25 cellular contexts compared by ENCODE assay signal in the genomic region with DNA sequence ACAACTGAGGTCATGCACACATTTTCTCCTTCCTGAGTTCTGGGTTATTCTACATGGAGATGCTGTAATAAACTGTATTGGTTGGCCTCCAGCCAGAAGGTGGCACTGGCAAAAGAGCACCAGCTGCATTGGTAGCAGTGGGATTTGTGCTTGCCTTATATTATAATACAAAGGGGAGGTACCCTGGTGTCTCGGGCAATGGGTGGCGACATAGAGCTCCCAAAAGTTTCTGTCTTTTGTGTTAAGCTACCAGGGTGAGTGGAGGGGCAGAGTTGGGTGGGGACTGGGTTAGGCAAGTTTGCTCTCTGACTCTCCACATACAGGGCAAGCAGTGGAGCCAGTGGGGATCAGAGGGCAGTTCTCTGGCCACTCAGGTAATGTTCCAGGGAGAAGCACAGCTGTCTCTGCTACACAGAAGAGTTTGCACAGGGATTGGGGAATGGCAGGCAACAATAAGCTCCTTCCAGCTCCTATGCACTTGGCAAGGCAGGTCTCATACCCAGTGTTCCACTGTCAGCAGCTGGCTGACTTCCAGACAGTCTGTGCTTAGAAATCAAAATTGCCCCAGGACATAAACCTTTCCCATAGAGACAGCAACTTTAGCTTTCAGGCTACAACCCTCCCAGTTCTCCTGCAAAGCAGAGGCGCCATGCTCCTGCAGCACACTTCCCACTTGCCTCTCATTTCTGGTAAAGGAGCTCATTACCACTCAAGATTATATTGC.
DNase-seq lines count a peak whose midpoint lies in the region; ATAC-seq, FAIRE-seq and TF ChIP-seq lines count a peak whose summit lies in the region.
"Had no signal": no experiment of that assay in that cellular context is flagged by ENCODE, and none has a peak within 500 bp of the region (broad histone marks: within the 10 kb centered on the region; RNA-seq: fewer than 3 reads in every experiment).

No MANE protein-coding gene starts in this region.

- peaks cover 0 to 3% (median 0%) of the 10 kb centered on the region in 5 donors for H3K36me3 Mint-ChIP-seq in naive thymus-derived CD4-positive, alpha-beta T cell
- H3K36me3 Mint-ChIP-seq: brain; stimulated activated naive B cell treated with anti-CD40 and anti-IgM and Interleukin-4, amounts not matched to agents 10 μg/mL and 1 μg/mL and 100 μg/mL, for 72 hours had no signal

- H4K20me1 ChIP-seq in osteoblast (ENCODE audit: insufficient read depth, low read length) = no peaks in the 10 kb centered on the region

- DNase-seq in A673 (ENCODE audit: low spot score) (peak; percentile 50), H7 (peak; percentile 4), NCI-H345 treated with DMSO at 0.1 percent for 48 hours (lab: John Stamatoyannopoulos, UW; ENCODE audit: unreplicated experiment) (peak; percentile 11), bronchial epithelial cell (ENCODE audit: low read depth) (peak; percentile 69), NCI-H2171 treated with DMSO at 0.1 percent for 48 hours (lab: John Stamatoyannopoulos, UW) (no peak), osteoblast (ENCODE audit: insufficient read length, low spot score, missing footprints) (no peak), thyroid gland (no peak)
- no peak for DNase-seq in naive thymus-derived CD4-positive, alpha-beta T cell
- DNase-seq: activated CD4-positive, alpha-beta T cell treated with anti-CD3 and anti-CD28 coated beads, Interleukin-2, amount 50 U/mL, for 1 hour; activated naive CD8-positive, alpha-beta T cell treated with anti-CD3 and anti-CD28 coated beads, Interleukin-2, amount 50 U/mL, for 24 hours; CD4-positive, alpha-beta T cell; DMS79; left ventricle myocardium inferior; NCI-H1092 treated with DMSO at 0.1 percent for 48 hours; psoas muscle; stimulated activated CD4-positive, alpha-beta T cell treated with anti-CD3 and anti-CD28 coated beads, Interleukin-2, amount 100 ng/mL, for 24 hours; stimulated activated naive B cell treated with anti-CD40 and anti-IgM and Interleukin-4, amounts not matched to agents 10 μg/mL and 1 μg/mL and 100 μg/mL, for 72 hours; T-helper 1 cell had no signal

- H3K4me1 ChIP-seq in A673 (ENCODE audit: insufficient read depth, low read length, poor library complexity, severe bottlenecking) (no peaks in the 10 kb centered on the region), osteoblast (ENCODE audit: insufficient read depth, low read length) (no peaks in the 10 kb centered on the region), thyroid gland (no peaks in the 10 kb centered on the region)
- H3K4me1 ChIP-seq in naive thymus-derived CD4-positive, alpha-beta T cell (ENCODE audit: control insufficient read depth in 2 of 2, insufficient read depth in 2 of 2, low read length in 2 of 2) = no peaks in the 10 kb centered on the region
- H3K4me1 ChIP-seq: left ventricle myocardium inferior, psoas muscle had no signal

- H3K4me3 Mint-ChIP-seq in naive thymus-derived CD4-positive, alpha-beta T cell = no peak overlapping the region
- H3K4me3 Mint-ChIP-seq: activated naive CD8-positive, alpha-beta T cell treated with anti-CD3 and anti-CD28 coated beads, Interleukin-2, amount 50 U/mL, for 24 hours; brain; CD4-positive, alpha-beta T cell; neural crest cell; stimulated activated naive B cell treated with anti-CD40 and anti-IgM and Interleukin-4, amounts not matched to agents 10 μg/mL and 1 μg/mL and 100 μg/mL, for 72 hours had no signal

- no peak overlapping the region for H3K4me2 ChIP-seq in osteoblast (ENCODE audit: insufficient read depth, low read length)
- H3K4me2 ChIP-seq: KMS-11 had no signal

- TF ChIP-seq CTCF in A673 (conservative IDR thresholded peaks at IDR 0.05; ENCODE audit: low read depth, low read length) (no peak), bronchial epithelial cell (IDR thresholded peaks at IDR 0.05; ENCODE audit: insufficient read depth, low read length, severe bottlenecking) (no peak), osteoblast (IDR thresholded peaks at IDR 0.05; ENCODE audit: extremely low read depth, low read depth, low read length) (no peak), thyroid gland (IDR thresholded peaks at IDR 0.05) (no peak)

- no peak for ATAC-seq in naive thymus-derived CD4-positive, alpha-beta T cell
- ATAC-seq: activated naive CD8-positive, alpha-beta T cell treated with anti-CD3 and anti-CD28 coated beads, Interleukin-2, amount 50 U/mL, for 24 hours; psoas muscle; Right ventricle myocardium inferior; stimulated activated naive B cell treated with anti-CD40 and anti-IgM and Interleukin-4, amounts not matched to agents 10 μg/mL and 1 μg/mL and 100 μg/mL, for 72 hours had no signal

- FAIRE-seq in bronchial epithelial cell (lab: Jason Lieb, UNC) = peak; percentile 52
- FAIRE-seq: colon, H54 had no signal

- no peak overlapping the region for H2AFZ ChIP-seq in osteoblast (ENCODE audit: low read length)

- no peak overlapping the region for H3K27ac ChIP-seq in A673 (ENCODE audit: low read depth, low read length, poor library complexity, severe bottlenecking)
- no peak overlapping the region for H3K27ac ChIP-seq in osteoblast (ENCODE audit: low read depth, low read length)
- H3K27ac ChIP-seq in naive thymus-derived CD4-positive, alpha-beta T cell (ENCODE audit: low read depth, low read length) = no peak overlapping the region
- H3K27ac ChIP-seq in thyroid gland = no peak overlapping the region
- H3K27ac ChIP-seq: KMS-11, left ventricle myocardium inferior, psoas muscle, thoracic aorta had no signal

- H3K27me3 ChIP-seq in A673 (replicated peaks; ENCODE audit: insufficient read depth, low read depth, low read length, poor library complexity) = no peaks in the 10 kb centered on the region
- no peaks in the 10 kb centered on the region for H3K27me3 ChIP-seq in H7 (ENCODE audit: control insufficient read depth, insufficient read depth, low read length)
- no peaks in the 10 kb centered on the region for H3K27me3 ChIP-seq in bronchial epithelial cell (ENCODE audit: control insufficient read depth, insufficient read depth, low read length)
- no peaks in the 10 kb centered on the region for H3K27me3 ChIP-seq in osteoblast (ENCODE audit: insufficient read depth, low read length)
- H3K27me3 ChIP-seq in naive thymus-derived CD4-positive, alpha-beta T cell (ENCODE audit: control insufficient read depth in 2 of 2, insufficient read depth in 2 of 2, low read length in 2 of 2) = no peaks in the 10 kb centered on the region
- H3K27me3 ChIP-seq in thyroid gland = no peaks in the 10 kb centered on the region

- no peak overlapping the region for H3K4me3 ChIP-seq in A673 (ENCODE audit: low read depth, low read length, poor library complexity, severe bottlenecking)
- no peak overlapping the region for H3K4me3 ChIP-seq in H7 (ENCODE audit: insufficient read depth, low read depth, low read length)
- H3K4me3 ChIP-seq in bronchial epithelial cell (ENCODE audit: low read depth, low read length) = no peak overlapping the region
- no peak overlapping the region for H3K4me3 ChIP-seq in osteoblast (ENCODE audit: insufficient read depth, low read length)
- H3K4me3 ChIP-seq in naive thymus-derived CD4-positive, alpha-beta T cell (ENCODE audit: low read length) = no peak overlapping the region
- no peak overlapping the region for H3K4me3 ChIP-seq in thyroid gland (replicated peaks in 1 of 3)
- H3K4me3 ChIP-seq: left ventricle myocardium inferior, psoas muscle, thoracic aorta had no signal

- CTCF ChIA-PET in A673 (lab: Charles Lee) = no interaction called here
- CTCF ChIA-PET in naive thymus-derived CD4-positive, alpha-beta T cell (lab: Charles Lee) = no interaction called here

- H3K9me3 Mint-ChIP-seq in naive thymus-derived CD4-positive, alpha-beta T cell = peaks cover 0 to 35% (median 9%) of the 10 kb centered on the region in 11 donors

- no peaks in the 10 kb centered on the region for H3K27me3 Mint-ChIP-seq in naive thymus-derived CD4-positive, alpha-beta T cell
- H3K27me3 Mint-ChIP-seq: activated naive CD8-positive, alpha-beta T cell treated with anti-CD3 and anti-CD28 coated beads, Interleukin-2, amount 50 U/mL, for 24 hours; brain; CD4-positive, alpha-beta T cell; stimulated activated naive B cell treated with anti-CD40 and anti-IgM and Interleukin-4, amounts not matched to agents 10 μg/mL and 1 μg/mL and 100 μg/mL, for 72 hours had no signal

- no peak overlapping the region for H3K27ac Mint-ChIP-seq in naive thymus-derived CD4-positive, alpha-beta T cell
- H3K27ac Mint-ChIP-seq: activated naive CD8-positive, alpha-beta T cell treated with anti-CD3 and anti-CD28 coated beads, Interleukin-2, amount 50 U/mL, for 24 hours; CD4-positive, alpha-beta T cell; stimulated activated naive B cell treated with anti-CD40 and anti-IgM and Interleukin-4, amounts not matched to agents 10 μg/mL and 1 μg/mL and 100 μg/mL, for 72 hours had no signal

- no peaks in the 10 kb centered on the region for H3K4me1 Mint-ChIP-seq in naive thymus-derived CD4-positive, alpha-beta T cell
- H3K4me1 Mint-ChIP-seq: activated naive CD8-positive, alpha-beta T cell treated with anti-CD3 and anti-CD28 coated beads, Interleukin-2, amount 50 U/mL, for 24 hours; neural crest cell; stimulated activated naive B cell treated with anti-CD40 and anti-IgM and Interleukin-4, amounts not matched to agents 10 μg/mL and 1 μg/mL and 100 μg/mL, for 72 hours had no signal

- POLR2A ChIA-PET in A673 (lab: Charles Lee; ENCODE audit: low non-redundant PET) = no interaction called here
- POLR2A ChIA-PET in naive thymus-derived CD4-positive, alpha-beta T cell (lab: Charles Lee) = no interaction called here

- H3K36me3 ChIP-seq in A673 (ENCODE audit: insufficient read depth, low read length, poor library complexity, severe bottlenecking) (no peaks in the 10 kb centered on the region), H7 (replicated peaks; ENCODE audit: control insufficient read depth, insufficient read depth, low read length) (no peaks in the 10 kb centered on the region), bronchial epithelial cell (ENCODE audit: control insufficient read depth, insufficient read depth, low read length) (no peaks in the 10 kb centered on the region), osteoblast (ENCODE audit: insufficient read depth, low read length) (no peaks in the 10 kb centered on the region), thyroid gland (no peaks in the 10 kb centered on the region)
- no peaks in the 10 kb centered on the region for H3K36me3 ChIP-seq in naive thymus-derived CD4-positive, alpha-beta T cell (ENCODE audit: control insufficient read depth in 2 of 3, insufficient read depth in 3 of 3, low read length in 3 of 3)
- H3K36me3 ChIP-seq: left ventricle myocardium inferior, thoracic aorta had no signal

- BruUV-seq in A673 (replicated peaks; lab: Mats Ljungman, UMichigan) = no TSS peak

- H3K9me3 ChIP-seq in A673 (ENCODE audit: low read depth, low read length, poor library complexity, severe bottlenecking) (peaks cover 13% of the 10 kb centered on the region), osteoblast (ENCODE audit: low read depth, low read length) (no peaks in the 10 kb centered on the region), thyroid gland (no peaks in the 10 kb centered on the region)
- H3K9me3 ChIP-seq in naive thymus-derived CD4-positive, alpha-beta T cell (ENCODE audit: control insufficient read depth in 2 of 3, low read length in 3 of 3) = no peaks in the 10 kb centered on the region
- H3K9me3 ChIP-seq: psoas muscle, thoracic aorta had no signal

- intact Hi-C loops in A673 (cut with micrococcal nuclease; ENCODE audit: unreplicated experiment) (no loop called here), thyroid gland (cut with DNase I) (no loop called here)
- intact Hi-C loops in naive thymus-derived CD4-positive, alpha-beta T cell (cut with micrococcal nuclease) = no loop called here

- WGBS in thyroid gland, 2 donors = 81 to 84% methylated on average over 3 of the region's 3 CpGs

- H3K79me2 ChIP-seq in osteoblast (ENCODE audit: insufficient read depth, low read length) = no peaks in the 10 kb centered on the region

- TF ChIP-seq POLR2A in thyroid gland (IDR thresholded peaks at IDR 0.05) = no peak

Comparison
In these comparisons a context has a peak if more than half of its experiments do, and no peak if none do; other contexts are left out.
1. DNase-seq: peak in A673 (single experiment), H7 (single experiment), NCI-H345 treated with DMSO at 0.1 percent for 48 hours (single experiment) and bronchial epithelial cell (single experiment); none in NCI-H2171 treated with DMSO at 0.1 percent for 48 hours (single experiment), osteoblast (single experiment), naive thymus-derived CD4-positive, alpha-beta T cell (0 of 9) and thyroid gland (0 of 2).